Comparison of ENCODE assay signal across 12 cellular contexts in the genomic region with DNA sequence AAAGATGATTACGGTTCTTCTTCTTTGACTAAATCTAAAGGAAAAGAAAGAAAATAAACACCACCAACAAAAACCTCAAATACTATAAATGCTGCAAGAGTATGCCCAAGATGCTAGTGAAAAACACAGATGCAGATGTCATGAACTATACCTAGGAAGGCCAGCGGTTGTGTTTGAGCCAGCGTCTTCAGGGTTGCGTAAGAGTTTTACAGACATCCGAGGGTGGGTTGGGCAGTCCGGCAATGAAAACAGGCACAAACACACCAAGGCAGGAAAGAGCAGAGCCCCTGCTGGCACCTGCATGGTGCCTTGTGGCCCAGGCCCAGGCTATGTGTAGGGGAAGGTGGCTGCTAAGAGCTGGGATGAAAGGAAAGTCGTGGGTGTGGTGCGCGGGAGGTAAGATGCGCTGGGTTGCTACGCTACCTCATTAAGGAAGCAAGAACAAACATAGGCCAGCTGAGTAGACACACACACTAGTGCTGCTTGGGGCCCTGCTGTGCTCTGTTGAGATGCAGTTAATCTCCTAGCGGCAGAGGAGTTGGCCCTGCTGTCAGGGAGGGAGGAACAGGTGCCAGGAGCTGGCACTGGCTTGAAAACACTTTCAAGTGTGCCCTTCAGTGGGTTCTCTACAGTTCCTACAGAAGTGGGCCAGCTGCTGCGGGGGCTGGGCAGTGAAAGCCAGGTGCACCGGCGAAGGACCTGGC.
DNase-seq lines count a peak whose midpoint lies in the region; ATAC-seq, FAIRE-seq and TF ChIP-seq lines count a peak whose summit lies in the region.
"Had no signal": no experiment of that assay in that cellular context is flagged by ENCODE, and none has a peak within 500 bp of the region (broad histone marks: within the 10 kb centered on the region; RNA-seq: fewer than 3 reads in every experiment).

No MANE protein-coding gene starts in this region.

- no peaks in the 10 kb centered on the region for H3K79me1 ChIP-seq in H1 (ENCODE audit: low read depth, low read length)

- no peak for TF ChIP-seq RAD21 in H1 (IDR thresholded peaks at IDR 0.05 in 1 of 2, conservative IDR thresholded peaks at IDR 0.05 in 1 of 2; ENCODE audit: low read depth in 2 of 2, low read length in 2 of 2)

- no peak overlapping the region for H3K23ac ChIP-seq in H1 (ENCODE audit: insufficient read length)

- H3K9ac ChIP-seq in H1 (replicated peaks in 1 of 4; ENCODE audit: extremely low read depth in 1 of 4, low read depth in 3 of 4, low read length in 3 of 4): no peak overlapping the region

- CTCF ChIA-PET in H1 (lab: Charles Lee; ENCODE audit: partially characterized antibody): interaction anchor here (0.6 to 1.0 kb wide), 2 partner anchors 37 to 407 kb away, joined by 3 read pairs; no protein-coding TSS in a partner anchor

- no peak overlapping the region for H2BK120ac ChIP-seq in H1 (replicated peaks; ENCODE audit: low read depth, low read length)

- no peak overlapping the region for H3K56ac ChIP-seq in H1 (replicated peaks; ENCODE audit: insufficient read length, low read depth, low read length)

- no peak overlapping the region for H2BK5ac ChIP-seq in H1 (ENCODE audit: low read depth, low read length)

- H3K9me2 ChIP-seq in hepatocyte (replicated peaks; ENCODE audit: insufficient read depth): no peaks in the 10 kb centered on the region

- no peaks in the 10 kb centered on the region for H3K79me2 ChIP-seq in H1 (ENCODE audit: control insufficient read depth in 1 of 2, insufficient read depth in 2 of 2, low read length in 2 of 2)
- no peaks in the 10 kb centered on the region for H3K79me2 ChIP-seq in hepatocyte

- DNase-seq in NB4 (ENCODE audit: low read depth) (peak; percentile 7), NCI-H2171 (lab: John Stamatoyannopoulos, UW) (peak; percentile 84), H1 (ENCODE audit: low read depth in 1 of 2, low spot score in 2 of 2) (peak in 1 of 2 experiments; percentile 54), pancreas (peak in 4 of 6 donors; percentile 3 to 30 (median 10)), hepatocyte (ENCODE audit: low spot score) (no peak), kidney tubule cell (ENCODE audit: low spot score) (no peak)
- DNase-seq: CD4-positive, CD25-positive, alpha-beta regulatory T cell had no signal

- TF ChIP-seq POLR2A in NB4 (IDR thresholded peaks at IDR 0.05; ENCODE audit: extremely low read depth, insufficient read length) (no peak), H1 (IDR thresholded peaks at IDR 0.05; ENCODE audit: control extremely low read depth in 1 of 2, low read depth in 2 of 2, low read length in 2 of 2) (no peak)

- no peak overlapping the region for H2AK5ac ChIP-seq in H1 (ENCODE audit: low read depth, low read length)

- no peak overlapping the region for H4K91ac ChIP-seq in H1 (replicated peaks; ENCODE audit: insufficient read length, low read length)

- H4K5ac ChIP-seq in H1 (ENCODE audit: insufficient read length, low read depth, low read length): no peak overlapping the region

- H3K4me2 ChIP-seq in H1 (ENCODE audit: insufficient read depth in 1 of 2, low read depth in 2 of 2, low read length in 2 of 2) (peak overlapping the region in 1 of 2 experiments; percentile 10; a peak in 1 of 4 replicates), hepatocyte (no peak overlapping the region)

- no peak overlapping the region for H2BK20ac ChIP-seq in H1 (ENCODE audit: low read length)

- H3K4me3 ChIP-seq in NB4 (ENCODE audit: low read depth, low read length) (no peak overlapping the region), H1 (ENCODE audit: extremely low read depth in 1 of 4, insufficient read depth in 2 of 4, low read depth in 3 of 4, low read length in 4 of 4) (no peak overlapping the region; a peak in 1 of 8 replicates), pancreas (no peak overlapping the region), hepatocyte (no peak overlapping the region)
- H3K4me3 ChIP-seq: skin epidermis had no signal

- H2BK12ac ChIP-seq in H1 (ENCODE audit: low read depth, low read length): no peak overlapping the region

- H3K14ac ChIP-seq in H1 (ENCODE audit: insufficient read length): no peak overlapping the region

- no peak overlapping the region for H3K18ac ChIP-seq in H1 (ENCODE audit: extremely low read depth, low read length)

- ATAC-seq in pancreas (peak in 3 of 4 donors; percentile 19 to 72 (median 60)), HG03175 (IDR thresholded peaks at IDR 0.05; ENCODE audit: unreplicated experiment) (no peak), HG02973 (IDR thresholded peaks at IDR 0.05; ENCODE audit: unreplicated experiment) (no peak)

- no peaks in the 10 kb centered on the region for H4K20me1 ChIP-seq in H1 (replicated peaks in 1 of 2; ENCODE audit: control insufficient read depth in 1 of 2, insufficient read depth in 2 of 2, low read length in 2 of 2)
- no peaks in the 10 kb centered on the region for H4K20me1 ChIP-seq in hepatocyte (ENCODE audit: insufficient read depth, poor library complexity, severe bottlenecking)

- H3K9me3 ChIP-seq in H1 (ENCODE audit: insufficient read depth in 2 of 2, low read depth in 1 of 2, low read length in 1 of 2) (no peaks in the 10 kb centered on the region), pancreas (no peaks in the 10 kb centered on the region), hepatocyte (ENCODE audit: low read depth) (no peaks in the 10 kb centered on the region)

- POLR2A ChIA-PET in H1 (lab: Charles Lee; ENCODE audit: partially characterized antibody): no interaction called here

- FAIRE-seq in H1 (lab: Jason Lieb, UNC) (peak; percentile 50), pancreas (lab: Jason Lieb, UNC) (no peak)
- FAIRE-seq: endometrium, GM19239 had no signal

- TF ChIP-seq EP300 in H1 (IDR thresholded peaks at IDR 0.05; ENCODE audit: borderline replicate concordance in 1 of 2, low read depth in 2 of 2, low read length in 2 of 2): peak in 1 of 2 experiments; percentile 80; a peak in 1 of 3 replicates

- H3K23me2 ChIP-seq in H1 (ENCODE audit: low read depth, low read length): no peaks in the 10 kb centered on the region; the same call in 1 of the 2 replicates

- WGBS in H1 (ENCODE audit: extremely low coverage in 1 of 2, insufficient coverage in 1 of 2, insufficient read length in 1 of 2, insufficient replicate concordance in 2 of 2, low coverage in 1 of 2, low lambda C conversion rate in 2 of 2, missing lambda C conversion rate in 1 of 2), 2 experiments: 69% methylated on average over 15 of the region's 15 CpGs; no CpG with 5 or more reads in 1 of the 2 experiments
- 55 to 56% methylated on average over 15 of the region's 15 CpGs for WGBS in pancreas, 2 donors
- WGBS in hepatocyte (ENCODE audit: low lambda C conversion rate, missing lambda C conversion rate): 81% methylated on average over 15 of the region's 15 CpGs

- TF ChIP-seq CTCF in NB4 (IDR thresholded peaks at IDR 0.05; ENCODE audit: low read depth, low read length) (no peak), H1 (IDR thresholded peaks at IDR 0.05; ENCODE audit: control extremely low read depth in 1 of 3, insufficient read depth in 1 of 3, low read depth in 1 of 3, low read length in 3 of 3) (no peak), pancreas (IDR thresholded peaks at IDR 0.05) (no peak), hepatocyte (IDR thresholded peaks at IDR 0.05; ENCODE audit: poor library complexity) (no peak)

- H3K27ac ChIP-seq in H1 (ENCODE audit: low read depth, low read length): no peak overlapping the region
- no peak overlapping the region for H3K27ac ChIP-seq in pancreas
- no peak overlapping the region for H3K27ac ChIP-seq in hepatocyte
- H3K27ac ChIP-seq: skin epidermis had no signal

- H3K4me1 ChIP-seq in H1 (replicated peaks in 1 of 4; ENCODE audit: control insufficient read depth in 3 of 4, insufficient read depth in 4 of 4, low read length in 3 of 4): peaks cover 0 to 7% (median 4%) of the 10 kb centered on the region in 4 experiments; a peak in 5 of 7 replicates
- H3K4me1 ChIP-seq in pancreas: no peaks in the 10 kb centered on the region
- H3K4me1 ChIP-seq in hepatocyte (ENCODE audit: insufficient read depth): no peaks in the 10 kb centered on the region

- intact Hi-C loops in pancreas (cut with DNase I): no loop called here

- no peak overlapping the region for H2BK15ac ChIP-seq in H1 (ENCODE audit: low read length)

- H3K27me3 ChIP-seq in H1 (replicated peaks in 1 of 4; ENCODE audit: control insufficient read depth in 3 of 4, extremely low read depth in 1 of 4, insufficient read depth in 3 of 4, low read length in 3 of 4) (no peaks in the 10 kb centered on the region), pancreas (no peaks in the 10 kb centered on the region), hepatocyte (no peaks in the 10 kb centered on the region)

- H2AFZ ChIP-seq in H1 (ENCODE audit: low read length): no peak overlapping the region
- H2AFZ ChIP-seq in hepatocyte: no peak overlapping the region

- no peaks in the 10 kb centered on the region for H3K36me3 ChIP-seq in H1 (ENCODE audit: control insufficient read depth in 2 of 4, insufficient read depth in 4 of 4, low read length in 3 of 4)
- no peaks in the 10 kb centered on the region for H3K36me3 ChIP-seq in pancreas
- H3K36me3 ChIP-seq in hepatocyte (replicated peaks; ENCODE audit: insufficient read depth, low read depth): no peaks in the 10 kb centered on the region

- H3K4ac ChIP-seq in H1 (replicated peaks; ENCODE audit: insufficient read length, low read depth, low read length): no peak overlapping the region

- no peak overlapping the region for H4K8ac ChIP-seq in H1 (ENCODE audit: extremely low read depth, insufficient read depth, low read length)

TF ChIP-seq in H1, 55 proteins besides CTCF, POLR2A, EP300 and RAD21 (continues in another document):
- TF ChIP-seq GABPA (IDR thresholded peaks at IDR 0.05; ENCODE audit: borderline replicate concordance, insufficient read depth, low read length): no peak
- TF ChIP-seq CEBPB (IDR thresholded peaks at IDR 0.05; ENCODE audit: low read depth, low read length): peak; percentile 94
- TF ChIP-seq BACH1 (IDR thresholded peaks at IDR 0.05; ENCODE audit: low read length): no peak
- TF ChIP-seq SIN3A (conservative IDR thresholded peaks at IDR 0.05 in 1 of 2, IDR thresholded peaks at IDR 0.05 in 1 of 2; ENCODE audit: low read depth in 1 of 2, low read length in 2 of 2): no peak
- no peak for TF ChIP-seq MAFK (IDR thresholded peaks at IDR 0.05; ENCODE audit: low read depth, low read length)
- TF ChIP-seq SP1 (IDR thresholded peaks at IDR 0.05; ENCODE audit: low read depth, low read length): no peak
- TF ChIP-seq SAP30 (IDR thresholded peaks at IDR 0.05; ENCODE audit: insufficient read depth, insufficient replicate concordance, low read length): no peak
- peak; percentile 66 for TF ChIP-seq NANOG (IDR thresholded peaks at IDR 0.05; ENCODE audit: insufficient read depth, low read depth, low read length, poor library complexity, severe bottlenecking)
- no peak for TF ChIP-seq CHD1 (IDR thresholded peaks at IDR 0.05; ENCODE audit: low read depth, low read length)
- TF ChIP-seq TCF12 (IDR thresholded peaks at IDR 0.05; ENCODE audit: low read depth, low read length): peak; percentile 95
- TF ChIP-seq BCL11A (IDR thresholded peaks at IDR 0.05; ENCODE audit: low read depth in 2 of 2, low read length in 2 of 2): no peak
- no peak for TF ChIP-seq EGR1 (IDR thresholded peaks at IDR 0.05; ENCODE audit: borderline replicate concordance, low read depth, low read length)
- no peak for TF ChIP-seq SIX5 (IDR thresholded peaks at IDR 0.05; ENCODE audit: low read depth, low read length)
- no peak for TF ChIP-seq KDM4A (IDR thresholded peaks at IDR 0.05; ENCODE audit: low read depth, low read length, severe bottlenecking)

Comparison
In these comparisons a context has a peak if more than half of its experiments do, and no peak if none do; other contexts are left out.
1. DNase-seq: peak in NB4 (single experiment), NCI-H2171 (single experiment) and pancreas (4 of 6); none in hepatocyte (single experiment) and kidney tubule cell (single experiment).
2. ATAC-seq: peak in pancreas (3 of 4); none in HG03175 (single experiment) and HG02973 (single experiment).